9 cellular contexts compared by ENCODE assay signal in the genomic region with DNA sequence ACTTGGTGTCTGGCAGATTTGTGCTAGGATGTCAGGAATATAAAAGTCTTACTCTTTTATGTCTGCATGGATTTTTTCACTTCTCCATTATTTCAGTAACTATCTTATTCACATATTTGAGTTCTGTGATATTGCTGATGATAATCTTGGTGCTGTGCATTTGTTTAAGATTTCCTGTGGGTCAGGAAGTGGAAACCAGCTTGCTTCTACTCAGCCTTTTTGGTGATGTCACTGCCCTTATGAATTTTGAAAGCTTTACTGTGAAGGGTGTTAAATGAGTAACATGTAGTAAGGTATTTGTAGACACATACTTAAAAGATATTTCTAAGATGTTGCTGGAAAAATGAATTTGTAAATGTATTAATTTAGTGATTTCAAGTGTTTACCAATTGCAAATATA.
DNase-seq lines count a peak whose midpoint lies in the region; ATAC-seq lines count a peak whose summit lies in the region.
"Had no signal": no experiment of that assay in that cellular context is flagged by ENCODE, and none has a peak within 500 bp of the region (broad histone marks: within the 10 kb centered on the region; RNA-seq: fewer than 3 reads in every experiment).

No MANE protein-coding gene starts in this region.

- H3K4me3 Mint-ChIP-seq in activated T-cell treated with anti-CD3 and anti-CD28 coated beads, Interleukin-2, amount 50 U/mL, for 72 hours = peak overlapping the region; percentile 22 to 51

- peak; percentile 5 to 9 for DNase-seq in activated T-cell treated with anti-CD3 and anti-CD28 coated beads, Interleukin-2, amount 50 U/mL, for 72 hours
- DNase-seq in activated T-cell treated with anti-CD3 and anti-CD28 coated beads, Interleukin-2, amount 50 U/mL, for 48 hours = no peak
- DNase-seq in NAMALWA (ENCODE audit: low spot score) (peak; percentile 55), NCI-H1436 (lab: John Stamatoyannopoulos, UW) (no peak)
- DNase-seq in stimulated activated naive CD8-positive, alpha-beta T cell treated with anti-CD3 and anti-CD28 coated beads, Interleukin-15, Interleukin-2, amounts not matched to agents 100 U/mL and 50 U/mL, for 24 hours = no peak
- DNase-seq in activated CD4-positive, CD25-positive, alpha-beta regulatory T cell treated with anti-CD3 and anti-CD28 coated beads, Interleukin-2, amount 50 U/mL, for 72 hours = no peak
- DNase-seq in stimulated activated naive CD4-positive, alpha-beta T cell treated with Interleukin-2 at 50 U/mL for 16 hours (lab: John Stamatoyannopoulos, UW) = no peak
- DNase-seq: stimulated activated CD4-positive, alpha-beta T cell treated with anti-CD3 and anti-CD28 coated beads, Interleukin-4, amount 100 ng/mL, for 1 hour had no signal

- peak; percentile 86 to 92 for ATAC-seq in activated T-cell treated with anti-CD3 and anti-CD28 coated beads, Interleukin-2, amount 50 U/mL, for 72 hours (replicated peaks in 1 of 2)
- peak; percentile 70 for ATAC-seq in HG02642 (IDR thresholded peaks at IDR 0.05; ENCODE audit: poor library complexity, unreplicated experiment)
- peak; percentile 65 for ATAC-seq in stimulated activated naive CD8-positive, alpha-beta T cell treated with anti-CD3 and anti-CD28 coated beads, Interleukin-15, Interleukin-2, amounts not matched to agents 100 U/mL and 50 U/mL, for 24 hours

- peaks cover 1 to 2% of the 10 kb centered on the region in 2 donors for H3K36me3 Mint-ChIP-seq in activated T-cell treated with anti-CD3 and anti-CD28 coated beads, Interleukin-2, amount 50 U/mL, for 72 hours (ENCODE audit: insufficient read depth in 2 of 2)

- H3K27ac Mint-ChIP-seq in activated T-cell treated with anti-CD3 and anti-CD28 coated beads, Interleukin-2, amount 50 U/mL, for 72 hours = peak overlapping the region; percentile 93

- peaks cover 0 to 3% of the 10 kb centered on the region in 2 donors for H3K9me3 Mint-ChIP-seq in activated T-cell treated with anti-CD3 and anti-CD28 coated beads, Interleukin-2, amount 50 U/mL, for 72 hours

- peaks cover 12% of the 10 kb centered on the region for H3K4me1 Mint-ChIP-seq in activated T-cell treated with anti-CD3 and anti-CD28 coated beads, Interleukin-2, amount 50 U/mL, for 72 hours (ENCODE audit: low read depth)

- H3K27me3 Mint-ChIP-seq in activated T-cell treated with anti-CD3 and anti-CD28 coated beads, Interleukin-2, amount 50 U/mL, for 72 hours (ENCODE audit: low read depth) = no peaks in the 10 kb centered on the region

Comparison
In these comparisons a context has a peak if more than half of its experiments do, and no peak if none do; other contexts are left out.
1. DNase-seq: peak in activated T-cell treated with anti-CD3 and anti-CD28 coated beads, Interleukin-2, amount 50 U/mL, for 72 hours (2 of 2) and NAMALWA (single experiment); none in activated T-cell treated with anti-CD3 and anti-CD28 coated beads, Interleukin-2, amount 50 U/mL, for 48 hours (0 of 2), stimulated activated naive CD8-positive, alpha-beta T cell treated with anti-CD3 and anti-CD28 coated beads, Interleukin-15, Interleukin-2, amounts not matched to agents 100 U/mL and 50 U/mL, for 24 hours (single experiment), NCI-H1436 (single experiment), activated CD4-positive, CD25-positive, alpha-beta regulatory T cell treated with anti-CD3 and anti-CD28 coated beads, Interleukin-2, amount 50 U/mL, for 72 hours (single experiment) and stimulated activated naive CD4-positive, alpha-beta T cell treated with Interleukin-2 at 50 U/mL for 16 hours (single experiment).
2. Peak in every context shown above with its lines, with median percentiles within 50 percentile points of each other: ATAC-seq.